In the genomic region with DNA sequence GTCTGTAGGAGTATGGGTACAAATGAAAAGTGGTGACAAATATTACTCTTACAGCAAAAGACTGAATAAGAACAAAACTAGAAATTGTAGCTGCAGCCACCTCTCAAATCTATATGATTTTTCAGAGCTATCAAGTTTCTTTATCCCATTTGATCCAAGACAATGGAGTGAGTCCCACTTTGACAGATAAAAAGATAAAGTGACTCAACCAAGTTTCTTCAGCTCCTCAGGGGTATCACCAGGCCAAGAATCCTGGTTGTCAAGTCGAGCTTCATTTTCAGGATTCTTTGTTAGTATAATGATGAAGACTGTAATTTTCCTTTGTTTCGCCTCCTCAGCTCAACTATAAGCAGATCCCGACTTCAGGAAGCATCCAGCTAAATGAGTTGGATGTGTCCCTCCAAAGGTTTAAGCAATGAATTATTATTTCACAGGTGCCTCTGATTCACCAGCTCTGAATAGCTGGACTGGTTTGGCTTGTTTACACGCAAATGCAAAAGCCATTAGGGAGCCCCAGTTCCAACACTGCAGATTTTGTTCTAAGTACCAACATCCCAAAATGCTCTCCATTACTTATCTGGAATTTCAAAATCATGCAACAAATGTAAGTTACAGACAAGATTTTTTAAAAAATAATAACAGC, we compare ENCODE assay signal across 1 cellular context.
TF ChIP-seq lines count a peak whose summit lies in the region.

No MANE protein-coding gene starts in this region.

TF ChIP-seq in GM23338, 12 proteins besides CTCF, POLR2A, EP300 and RAD21 (continued from another document):
- no peak for TF ChIP-seq ZNF462 (CRISPR knock-in tag; IDR thresholded peaks at IDR 0.05)
- TF ChIP-seq STAT1 (IDR thresholded peaks at IDR 0.05; ENCODE audit: unreplicated experiment): no peak
- TF ChIP-seq ETS1 (IDR thresholded peaks at IDR 0.05): no peak
- TF ChIP-seq EZH2phosphoT487 (IDR thresholded peaks at IDR 0.05; ENCODE audit: unreplicated experiment): no peak
- TF ChIP-seq NANOG (IDR thresholded peaks at IDR 0.05; ENCODE audit: borderline replicate concordance): no peak
- TF ChIP-seq POLR2AphosphoS5 (IDR thresholded peaks at IDR 0.05; ENCODE audit: low read depth): no peak
- TF ChIP-seq ZNF114 (CRISPR knock-in tag; IDR thresholded peaks at IDR 0.05): no peak
- TF ChIP-seq CREB1 (CRISPR knock-in tag; IDR thresholded peaks at IDR 0.05; ENCODE audit: low read depth): no peak
- no peak for TF ChIP-seq ZNF331 (CRISPR knock-in tag; IDR thresholded peaks at IDR 0.05; ENCODE audit: low read depth)
